In the genomic region with DNA sequence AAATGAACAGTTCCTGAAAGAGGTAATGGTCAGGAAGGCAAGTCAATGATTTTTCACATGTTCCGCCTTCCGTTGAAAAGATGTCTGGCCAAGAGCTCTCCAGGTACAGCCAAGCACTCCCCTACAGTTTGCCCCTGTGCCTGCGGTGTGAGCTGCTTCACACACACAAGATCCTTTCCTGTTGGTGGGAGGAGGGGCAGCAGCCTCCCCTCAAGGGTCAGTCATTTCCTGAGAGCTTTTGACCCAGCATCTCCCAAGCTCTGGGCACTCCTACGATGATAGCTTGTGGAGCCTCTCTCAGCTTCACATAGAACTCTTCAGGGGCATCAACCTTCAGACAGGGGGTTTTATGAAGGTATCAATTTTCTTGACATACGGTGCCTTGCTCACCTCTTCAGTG, we compare ENCODE assay signal across 1 cellular context.
TF ChIP-seq lines count a peak whose summit lies in the region.

No MANE protein-coding gene starts in this region.

TF ChIP-seq in GM23338, 12 proteins besides CTCF, POLR2A, EP300 and RAD21:
- TF ChIP-seq, protein P1, sequence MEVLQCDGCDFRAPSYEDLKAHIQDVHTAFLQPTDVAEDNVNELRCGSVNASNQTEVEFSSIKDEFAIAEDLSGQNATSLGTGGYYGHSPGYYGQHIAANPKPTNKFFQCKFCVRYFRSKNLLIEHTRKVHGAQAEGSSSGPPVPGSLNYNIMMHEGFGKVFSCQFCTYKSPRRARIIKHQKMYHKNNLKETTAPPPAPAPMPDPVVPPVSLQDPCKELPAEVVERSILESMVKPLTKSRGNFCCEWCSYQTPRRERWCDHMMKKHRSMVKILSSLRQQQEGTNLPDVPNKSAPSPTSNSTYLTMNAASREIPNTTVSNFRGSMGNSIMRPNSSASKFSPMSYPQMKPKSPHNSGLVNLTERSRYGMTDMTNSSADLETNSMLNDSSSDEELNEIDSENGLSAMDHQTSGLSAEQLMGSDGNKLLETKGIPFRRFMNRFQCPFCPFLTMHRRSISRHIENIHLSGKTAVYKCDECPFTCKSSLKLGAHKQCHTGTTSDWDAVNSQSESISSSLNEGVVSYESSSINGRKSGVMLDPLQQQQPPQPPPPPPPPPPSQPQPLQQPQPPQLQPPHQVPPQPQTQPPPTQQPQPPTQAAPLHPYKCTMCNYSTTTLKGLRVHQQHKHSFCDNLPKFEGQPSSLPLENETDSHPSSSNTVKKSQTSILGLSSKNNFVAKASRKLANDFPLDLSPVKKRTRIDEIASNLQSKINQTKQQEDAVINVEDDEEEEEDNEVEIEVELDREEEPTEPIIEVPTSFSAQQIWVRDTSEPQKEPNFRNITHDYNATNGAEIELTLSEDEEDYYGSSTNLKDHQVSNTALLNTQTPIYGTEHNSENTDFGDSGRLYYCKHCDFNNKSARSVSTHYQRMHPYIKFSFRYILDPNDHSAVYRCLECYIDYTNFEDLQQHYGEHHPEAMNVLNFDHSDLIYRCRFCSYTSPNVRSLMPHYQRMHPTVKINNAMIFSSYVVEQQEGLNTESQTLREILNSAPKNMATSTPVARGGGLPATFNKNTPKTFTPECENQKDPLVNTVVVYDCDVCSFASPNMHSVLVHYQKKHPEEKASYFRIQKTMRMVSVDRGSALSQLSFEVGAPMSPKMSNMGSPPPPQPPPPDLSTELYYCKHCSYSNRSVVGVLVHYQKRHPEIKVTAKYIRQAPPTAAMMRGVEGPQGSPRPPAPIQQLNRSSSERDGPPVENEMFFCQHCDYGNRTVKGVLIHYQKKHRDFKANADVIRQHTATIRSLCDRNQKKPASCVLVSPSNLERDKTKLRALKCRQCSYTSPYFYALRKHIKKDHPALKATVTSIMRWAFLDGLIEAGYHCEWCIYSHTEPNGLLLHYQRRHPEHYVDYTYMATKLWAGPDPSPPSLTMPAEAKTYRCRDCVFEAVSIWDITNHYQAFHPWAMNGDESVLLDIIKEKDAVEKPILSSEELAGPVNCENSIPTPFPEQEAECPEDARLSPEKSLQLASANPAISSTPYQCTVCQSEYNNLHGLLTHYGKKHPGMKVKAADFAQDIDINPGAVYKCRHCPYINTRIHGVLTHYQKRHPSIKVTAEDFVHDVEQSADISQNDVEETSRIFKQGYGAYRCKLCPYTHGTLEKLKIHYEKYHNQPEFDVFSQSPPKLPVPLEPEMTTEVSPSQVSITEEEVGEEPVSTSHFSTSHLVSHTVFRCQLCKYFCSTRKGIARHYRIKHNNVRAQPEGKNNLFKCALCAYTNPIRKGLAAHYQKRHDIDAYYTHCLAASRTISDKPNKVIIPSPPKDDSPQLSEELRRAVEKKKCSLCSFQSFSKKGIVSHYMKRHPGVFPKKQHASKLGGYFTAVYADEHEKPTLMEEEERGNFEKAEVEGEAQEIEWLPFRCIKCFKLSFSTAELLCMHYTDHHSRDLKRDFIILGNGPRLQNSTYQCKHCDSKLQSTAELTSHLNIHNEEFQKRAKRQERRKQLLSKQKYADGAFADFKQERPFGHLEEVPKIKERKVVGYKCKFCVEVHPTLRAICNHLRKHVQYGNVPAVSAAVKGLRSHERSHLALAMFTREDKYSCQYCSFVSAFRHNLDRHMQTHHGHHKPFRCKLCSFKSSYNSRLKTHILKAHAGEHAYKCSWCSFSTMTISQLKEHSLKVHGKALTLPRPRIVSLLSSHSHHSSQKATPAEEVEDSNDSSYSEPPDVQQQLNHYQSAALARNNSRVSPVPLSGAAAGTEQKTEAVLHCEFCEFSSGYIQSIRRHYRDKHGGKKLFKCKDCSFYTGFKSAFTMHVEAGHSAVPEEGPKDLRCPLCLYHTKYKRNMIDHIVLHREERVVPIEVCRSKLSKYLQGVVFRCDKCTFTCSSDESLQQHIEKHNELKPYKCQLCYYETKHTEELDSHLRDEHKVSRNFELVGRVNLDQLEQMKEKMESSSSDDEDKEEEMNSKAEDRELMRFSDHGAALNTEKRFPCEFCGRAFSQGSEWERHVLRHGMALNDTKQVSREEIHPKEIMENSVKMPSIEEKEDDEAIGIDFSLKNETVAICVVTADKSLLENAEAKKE (CRISPR knock-in tag; IDR thresholded peaks at IDR 0.05) = no peak
- TF ChIP-seq ETS1 (IDR thresholded peaks at IDR 0.05) = no peak
- no peak for TF ChIP-seq STAT1 (IDR thresholded peaks at IDR 0.05; ENCODE audit: unreplicated experiment)
- TF ChIP-seq, protein P2, sequence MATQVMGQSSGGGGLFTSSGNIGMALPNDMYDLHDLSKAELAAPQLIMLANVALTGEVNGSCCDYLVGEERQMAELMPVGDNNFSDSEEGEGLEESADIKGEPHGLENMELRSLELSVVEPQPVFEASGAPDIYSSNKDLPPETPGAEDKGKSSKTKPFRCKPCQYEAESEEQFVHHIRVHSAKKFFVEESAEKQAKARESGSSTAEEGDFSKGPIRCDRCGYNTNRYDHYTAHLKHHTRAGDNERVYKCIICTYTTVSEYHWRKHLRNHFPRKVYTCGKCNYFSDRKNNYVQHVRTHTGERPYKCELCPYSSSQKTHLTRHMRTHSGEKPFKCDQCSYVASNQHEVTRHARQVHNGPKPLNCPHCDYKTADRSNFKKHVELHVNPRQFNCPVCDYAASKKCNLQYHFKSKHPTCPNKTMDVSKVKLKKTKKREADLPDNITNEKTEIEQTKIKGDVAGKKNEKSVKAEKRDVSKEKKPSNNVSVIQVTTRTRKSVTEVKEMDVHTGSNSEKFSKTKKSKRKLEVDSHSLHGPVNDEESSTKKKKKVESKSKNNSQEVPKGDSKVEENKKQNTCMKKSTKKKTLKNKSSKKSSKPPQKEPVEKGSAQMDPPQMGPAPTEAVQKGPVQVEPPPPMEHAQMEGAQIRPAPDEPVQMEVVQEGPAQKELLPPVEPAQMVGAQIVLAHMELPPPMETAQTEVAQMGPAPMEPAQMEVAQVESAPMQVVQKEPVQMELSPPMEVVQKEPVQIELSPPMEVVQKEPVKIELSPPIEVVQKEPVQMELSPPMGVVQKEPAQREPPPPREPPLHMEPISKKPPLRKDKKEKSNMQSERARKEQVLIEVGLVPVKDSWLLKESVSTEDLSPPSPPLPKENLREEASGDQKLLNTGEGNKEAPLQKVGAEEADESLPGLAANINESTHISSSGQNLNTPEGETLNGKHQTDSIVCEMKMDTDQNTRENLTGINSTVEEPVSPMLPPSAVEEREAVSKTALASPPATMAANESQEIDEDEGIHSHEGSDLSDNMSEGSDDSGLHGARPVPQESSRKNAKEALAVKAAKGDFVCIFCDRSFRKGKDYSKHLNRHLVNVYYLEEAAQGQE (IDR thresholded peaks at IDR 0.05; ENCODE audit: unreplicated experiment) = no peak
- no peak for TF ChIP-seq EZH2phosphoT487 (IDR thresholded peaks at IDR 0.05; ENCODE audit: unreplicated experiment)
- TF ChIP-seq ZNF114 (CRISPR knock-in tag; IDR thresholded peaks at IDR 0.05) = no peak
- TF ChIP-seq ZNF331 (CRISPR knock-in tag; IDR thresholded peaks at IDR 0.05; ENCODE audit: low read depth) = no peak
- no peak for TF ChIP-seq NANOG (IDR thresholded peaks at IDR 0.05; ENCODE audit: borderline replicate concordance)
- no peak for TF ChIP-seq EZH2 (IDR thresholded peaks at IDR 0.05; ENCODE audit: low read depth, unreplicated experiment)
- no peak for TF ChIP-seq CREB1 (CRISPR knock-in tag; IDR thresholded peaks at IDR 0.05; ENCODE audit: low read depth)
- no peak for TF ChIP-seq JUNB (IDR thresholded peaks at IDR 0.05; ENCODE audit: unreplicated experiment)
- TF ChIP-seq POLR2AphosphoS5 (IDR thresholded peaks at IDR 0.05; ENCODE audit: low read depth) = no peak
